In the genomic region with DNA sequence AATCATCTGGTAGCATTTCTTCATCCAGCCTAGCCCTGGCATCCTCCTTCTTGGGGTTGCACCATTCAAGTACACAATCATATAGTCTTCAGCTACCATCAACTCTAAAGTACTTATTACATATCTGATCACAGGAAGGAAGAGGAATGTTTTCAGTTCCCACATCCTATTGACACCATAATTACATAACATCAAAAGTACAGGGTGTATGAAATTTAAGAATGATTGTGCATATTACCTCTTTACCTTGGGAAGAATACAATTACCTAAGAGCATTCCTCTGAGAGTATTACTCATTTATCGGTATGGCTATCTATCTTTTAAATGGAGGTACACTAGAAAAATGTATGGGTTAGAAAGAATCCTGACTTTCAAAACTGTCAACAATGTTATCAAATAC, we compare ENCODE assay signal across 13 cellular contexts.
"Had no signal": no experiment of that assay in that cellular context is flagged by ENCODE, and none has a peak within 500 bp of the region (broad histone marks: within the 10 kb centered on the region; RNA-seq: fewer than 3 reads in every experiment).

No MANE protein-coding gene starts in this region.

- H3K4me1 ChIP-seq: suprapubic skin, upper lobe of right lung had no signal

- H3K9me3 ChIP-seq: esophagus muscularis mucosa, suprapubic skin, upper lobe of right lung had no signal

- H3K27me3 ChIP-seq: dorsolateral prefrontal cortex, esophagus muscularis mucosa, suprapubic skin, upper lobe of right lung had no signal

- H3K4me3 ChIP-seq: dorsolateral prefrontal cortex, esophagus muscularis mucosa, suprapubic skin, upper lobe of right lung had no signal

- DNase-seq: activated CD4-positive, alpha-beta T cell treated with anti-CD3 and anti-CD28 coated beads, Interleukin-2, amount 50 U/mL, for 48 hours; activated CD4-positive, CD25-positive, alpha-beta regulatory T cell treated with anti-CD3 and anti-CD28 coated beads, Interleukin-2, amount 50 U/mL, for 72 hours; activated CD8-positive, alpha-beta memory T cell treated with anti-CD3 and anti-CD28 coated beads, Interleukin-2, amount 10 ng/mL, durations not matched to agents 7 days and 5 days; activated effector memory CD4-positive, alpha-beta T cell treated with Interleukin-2 at 50 U/mL for 16 hours; activated T-cell treated with anti-CD3 and anti-CD28 coated beads, Interleukin-2, amount 50 U/mL, for 24 hours; aorta; dorsolateral prefrontal cortex; stimulated activated CD4-positive, alpha-beta T cell treated with anti-CD3 and anti-CD28 coated beads, Interleukin-2, amount 100 ng/mL, for 48 hours; stimulated activated naive CD4-positive, alpha-beta T cell treated with Interleukin-2 at 50 U/mL for 16 hours; T-helper 2 cell; upper lobe of right lung had no signal

- ATAC-seq: activated CD8-positive, alpha-beta memory T cell treated with anti-CD3 and anti-CD28 coated beads, Interleukin-2, amount 10 ng/mL, durations not matched to agents 7 days and 5 days; upper lobe of right lung had no signal

- H3K27ac ChIP-seq: dorsolateral prefrontal cortex, esophagus muscularis mucosa, suprapubic skin, upper lobe of right lung had no signal

- H3K36me3 ChIP-seq: suprapubic skin, upper lobe of right lung had no signal
